1 cellular context compared by ENCODE assay signal in the genomic region with DNA sequence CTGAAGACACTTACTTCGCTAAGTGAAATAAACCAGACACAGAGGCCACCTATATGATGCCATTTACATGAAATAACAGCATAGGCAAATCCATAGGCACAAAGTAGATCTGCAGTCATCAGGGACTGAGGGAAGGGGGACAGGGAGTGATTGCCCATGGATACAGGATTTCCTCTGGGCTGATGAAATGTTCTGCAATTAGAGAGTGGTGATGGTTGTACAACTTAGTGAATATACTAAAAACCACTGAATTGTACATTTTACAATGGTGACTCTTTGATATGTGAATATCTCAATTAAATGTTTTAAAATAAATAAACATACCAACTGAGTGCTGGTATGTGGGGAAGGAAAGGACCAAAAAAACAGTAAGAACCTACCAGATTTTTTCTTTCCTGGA.
TF ChIP-seq lines count a peak whose summit lies in the region.

No MANE protein-coding gene starts in this region.

TF ChIP-seq in HepG2, 621 proteins besides CTCF, POLR2A, EP300 and RAD21:
- TF ChIP-seq MBD4 (IDR thresholded peaks at IDR 0.05; ENCODE audit: borderline replicate concordance, low read length) (no peak), THAP9 (CRISPR knock-in tag; IDR thresholded peaks at IDR 0.05; ENCODE audit: borderline replicate concordance) (no peak), NR0B2 (CRISPR knock-in tag; IDR thresholded peaks at IDR 0.05) (no peak), KDM6A (CRISPR knock-in tag; IDR thresholded peaks at IDR 0.05; ENCODE audit: low read depth) (no peak), ZNF615 (CRISPR knock-in tag; IDR thresholded peaks at IDR 0.05; ENCODE audit: borderline replicate concordance) (no peak), RERE (CRISPR knock-in tag; IDR thresholded peaks at IDR 0.05; ENCODE audit: low read depth) (no peak), ISL2 (CRISPR knock-in tag; IDR thresholded peaks at IDR 0.05) (no peak), HES4 (CRISPR knock-in tag; IDR thresholded peaks at IDR 0.05; ENCODE audit: borderline replicate concordance) (no peak), TBL1XR1 (IDR thresholded peaks at IDR 0.05; ENCODE audit: borderline replicate concordance, low read length, partially characterized antibody) (no peak), MAFG (CRISPR knock-in tag; IDR thresholded peaks at IDR 0.05) (no peak), LCORL (IDR thresholded peaks at IDR 0.05) (no peak), LCORL (CRISPR knock-in tag; IDR thresholded peaks at IDR 0.05) (no peak), NFATC3 (CRISPR knock-in tag; IDR thresholded peaks at IDR 0.05) (no peak), ZIK1 (CRISPR knock-in tag; IDR thresholded peaks at IDR 0.05; ENCODE audit: borderline replicate concordance, low read depth) (no peak)
- TF ChIP-seq, protein P1, sequence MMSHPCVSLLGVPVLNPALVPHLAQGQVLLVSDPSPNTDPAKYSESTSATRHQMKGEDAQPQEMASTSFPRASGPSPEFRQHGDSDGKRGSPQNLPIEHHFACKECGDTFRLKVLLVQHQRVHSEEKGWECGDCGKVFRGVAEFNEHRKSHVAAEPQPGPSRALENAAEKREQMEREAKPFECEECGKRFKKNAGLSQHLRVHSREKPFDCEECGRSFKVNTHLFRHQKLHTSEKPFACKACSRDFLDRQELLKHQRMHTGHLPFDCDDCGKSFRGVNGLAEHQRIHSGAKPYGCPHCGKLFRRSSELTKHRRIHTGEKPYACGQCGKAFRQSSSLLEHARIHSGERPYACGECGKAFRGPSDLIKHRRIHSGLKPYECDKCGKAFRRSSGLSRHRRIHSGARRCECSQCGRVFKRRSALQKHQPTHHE (CRISPR knock-in tag; IDR thresholded peaks at IDR 0.05; ENCODE audit: borderline replicate concordance), result no peak
